In the genomic region with DNA sequence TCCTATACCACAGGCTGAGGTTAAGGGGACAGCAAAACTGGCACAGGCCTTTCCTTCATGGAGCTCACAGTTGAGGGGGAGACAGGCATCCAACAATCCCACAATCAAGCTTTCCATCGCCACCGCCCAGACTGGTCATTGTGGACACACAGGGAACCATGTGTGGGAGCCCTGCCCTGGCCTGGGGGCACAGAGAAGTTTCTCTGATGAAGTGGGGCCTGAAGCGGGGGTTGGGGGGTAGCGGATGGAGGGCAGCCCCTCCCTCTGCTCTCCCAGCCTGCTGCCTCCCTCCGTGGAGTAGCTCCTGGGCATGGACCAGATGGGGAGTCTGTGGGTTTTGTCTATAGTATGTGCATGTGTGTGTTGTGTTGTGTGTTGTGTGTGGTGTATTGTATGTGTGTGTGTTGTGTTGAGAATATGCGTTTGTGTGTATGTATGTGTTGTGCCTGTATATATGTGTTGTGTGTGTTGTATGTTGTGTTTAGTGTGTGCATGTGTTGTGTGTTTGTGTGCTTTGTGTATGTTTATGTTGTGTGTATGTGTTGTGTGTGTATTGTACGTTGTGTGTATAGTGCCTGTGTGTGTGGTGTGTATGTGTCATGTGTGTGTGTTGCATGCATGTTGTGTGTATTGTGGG, we compare ENCODE assay signal across 1 cellular context.
TF ChIP-seq lines count a peak whose summit lies in the region.

No MANE protein-coding gene starts in this region.

TF ChIP-seq in K562, 482 proteins besides CTCF, POLR2A, EP300 and RAD21 (continued from another document):
- TF ChIP-seq, protein P1, sequence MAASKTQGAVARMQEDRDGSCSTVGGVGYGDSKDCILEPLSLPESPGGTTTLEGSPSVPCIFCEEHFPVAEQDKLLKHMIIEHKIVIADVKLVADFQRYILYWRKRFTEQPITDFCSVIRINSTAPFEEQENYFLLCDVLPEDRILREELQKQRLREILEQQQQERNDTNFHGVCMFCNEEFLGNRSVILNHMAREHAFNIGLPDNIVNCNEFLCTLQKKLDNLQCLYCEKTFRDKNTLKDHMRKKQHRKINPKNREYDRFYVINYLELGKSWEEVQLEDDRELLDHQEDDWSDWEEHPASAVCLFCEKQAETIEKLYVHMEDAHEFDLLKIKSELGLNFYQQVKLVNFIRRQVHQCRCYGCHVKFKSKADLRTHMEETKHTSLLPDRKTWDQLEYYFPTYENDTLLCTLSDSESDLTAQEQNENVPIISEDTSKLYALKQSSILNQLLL (CRISPR knock-in tag; IDR thresholded peaks at IDR 0.05; ENCODE audit: borderline replicate concordance) = no peak
- no peak for TF ChIP-seq GABPB1 (CRISPR knock-in tag; IDR thresholded peaks at IDR 0.05)
- peak; percentile 36; the same call in 1 of the 2 replicates for TF ChIP-seq BCOR (IDR thresholded peaks at IDR 0.05)
- TF ChIP-seq CBFB (CRISPR knock-in tag; IDR thresholded peaks at IDR 0.05) = no peak; the same call in 1 of the 2 replicates
- TF ChIP-seq KDM4B (IDR thresholded peaks at IDR 0.05; ENCODE audit: borderline replicate concordance in 2 of 2, low read depth in 1 of 2) = no peak
- TF ChIP-seq POLR2AphosphoS2 (IDR thresholded peaks at IDR 0.05; ENCODE audit: low read length) = no peak
- TF ChIP-seq, protein P2, sequence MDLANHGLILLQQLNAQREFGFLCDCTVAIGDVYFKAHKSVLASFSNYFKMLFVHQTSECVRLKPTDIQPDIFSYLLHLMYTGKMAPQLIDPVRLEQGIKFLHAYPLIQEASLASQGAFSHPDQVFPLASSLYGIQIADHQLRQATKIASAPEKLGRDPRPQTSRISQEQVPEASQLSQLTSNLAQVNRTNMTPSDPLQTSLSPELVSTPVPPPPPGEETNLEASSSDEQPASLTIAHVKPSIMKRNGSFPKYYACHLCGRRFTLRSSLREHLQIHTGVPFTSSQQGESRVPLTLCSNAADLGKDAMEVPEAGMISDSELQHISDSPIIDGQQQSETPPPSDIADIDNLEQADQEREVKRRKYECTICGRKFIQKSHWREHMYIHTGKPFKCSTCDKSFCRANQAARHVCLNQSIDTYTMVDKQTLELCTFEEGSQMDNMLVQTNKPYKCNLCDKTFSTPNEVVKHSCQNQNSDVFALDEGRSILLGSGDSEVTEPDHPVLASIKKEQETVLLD (IDR thresholded peaks at IDR 0.05) = peak; percentile 43; the same call in 1 of the 2 replicates
- peak; percentile 82; the same call in 1 of the 2 replicates for TF ChIP-seq TSC22D4 (tag; IDR thresholded peaks at IDR 0.05)
- TF ChIP-seq FOXK2 (conservative IDR thresholded peaks at IDR 0.05 in 1 of 2, IDR thresholded peaks at IDR 0.05 in 1 of 2; ENCODE audit: low read depth in 2 of 2) = peak in 1 of 2 experiments; percentile 33; a peak in 1 of 4 replicates
- TF ChIP-seq ZBED1 (IDR thresholded peaks at IDR 0.05) = no peak
- TF ChIP-seq ETS2 (tag; IDR thresholded peaks at IDR 0.05; ENCODE audit: borderline replicate concordance, poor library complexity, severe bottlenecking) = no peak
- TF ChIP-seq EZH2 (IDR thresholded peaks at IDR 0.05; ENCODE audit: borderline replicate concordance, low read depth, low read length) = no peak
- no peak for TF ChIP-seq TAL1 (IDR thresholded peaks at IDR 0.05)
- TF ChIP-seq CC2D1A (IDR thresholded peaks at IDR 0.05) = no peak
- TF ChIP-seq ZC3H8 (IDR thresholded peaks at IDR 0.05) = 0 out of 2 replicates have a peak, but pooled peaks have one; percentile 29
- TF ChIP-seq SRF (CRISPR knock-in tag; IDR thresholded peaks at IDR 0.05) = no peak
- TF ChIP-seq FIP1L1 (IDR thresholded peaks at IDR 0.05; ENCODE audit: low read depth, low read length, poor library complexity, severe bottlenecking) = no peak
- TF ChIP-seq, protein P3, sequence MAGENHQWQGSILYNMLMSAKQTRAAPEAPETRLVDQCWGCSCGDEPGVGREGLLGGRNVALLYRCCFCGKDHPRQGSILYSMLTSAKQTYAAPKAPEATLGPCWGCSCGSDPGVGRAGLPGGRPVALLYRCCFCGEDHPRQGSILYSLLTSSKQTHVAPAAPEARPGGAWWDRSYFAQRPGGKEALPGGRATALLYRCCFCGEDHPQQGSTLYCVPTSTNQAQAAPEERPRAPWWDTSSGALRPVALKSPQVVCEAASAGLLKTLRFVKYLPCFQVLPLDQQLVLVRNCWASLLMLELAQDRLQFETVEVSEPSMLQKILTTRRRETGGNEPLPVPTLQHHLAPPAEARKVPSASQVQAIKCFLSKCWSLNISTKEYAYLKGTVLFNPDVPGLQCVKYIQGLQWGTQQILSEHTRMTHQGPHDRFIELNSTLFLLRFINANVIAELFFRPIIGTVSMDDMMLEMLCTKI (IDR thresholded peaks at IDR 0.05; ENCODE audit: partially characterized antibody) = no peak
- no peak for TF ChIP-seq CTBP1 (IDR thresholded peaks at IDR 0.05; ENCODE audit: borderline replicate concordance)
- TF ChIP-seq, protein P4, sequence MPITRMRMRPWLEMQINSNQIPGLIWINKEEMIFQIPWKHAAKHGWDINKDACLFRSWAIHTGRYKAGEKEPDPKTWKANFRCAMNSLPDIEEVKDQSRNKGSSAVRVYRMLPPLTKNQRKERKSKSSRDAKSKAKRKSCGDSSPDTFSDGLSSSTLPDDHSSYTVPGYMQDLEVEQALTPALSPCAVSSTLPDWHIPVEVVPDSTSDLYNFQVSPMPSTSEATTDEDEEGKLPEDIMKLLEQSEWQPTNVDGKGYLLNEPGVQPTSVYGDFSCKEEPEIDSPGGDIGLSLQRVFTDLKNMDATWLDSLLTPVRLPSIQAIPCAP (CRISPR knock-in tag; IDR thresholded peaks at IDR 0.05; ENCODE audit: borderline replicate concordance) = no peak
- no peak for TF ChIP-seq ZNF785 (CRISPR knock-in tag; IDR thresholded peaks at IDR 0.05)
- TF ChIP-seq ZNF384 (IDR thresholded peaks at IDR 0.05; ENCODE audit: low read depth, low read length) = no peak
- TF ChIP-seq MCM2 (IDR thresholded peaks at IDR 0.05; ENCODE audit: low read depth) = no peak
